Comparison of ENCODE assay signal across 15 cellular contexts in the genomic region with DNA sequence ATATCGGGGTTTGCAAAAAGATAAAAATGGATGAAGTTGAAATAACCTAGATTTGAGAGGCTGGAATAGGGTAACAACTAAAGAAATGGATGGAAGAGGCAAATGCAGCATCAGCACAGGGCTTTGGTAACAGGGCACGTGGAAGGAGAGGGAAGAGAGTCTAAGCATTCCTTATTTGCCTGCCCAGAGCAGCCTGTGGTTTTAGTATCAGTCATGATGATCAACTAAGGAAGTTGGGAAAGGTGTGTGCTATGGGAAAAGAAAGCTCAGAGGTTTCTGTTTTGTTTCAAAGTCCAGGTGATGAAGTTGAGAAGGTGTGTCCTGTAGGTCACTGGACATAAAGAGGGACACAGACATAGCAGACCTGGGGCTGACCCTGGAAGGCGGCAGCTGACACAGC. TPM values are rescaled to one million over a fixed set of nuclear protein-coding genes. Genes with fewer than 3 reads are reported as not detected.
A peak's percentile ranks its signal among the peaks of the same experiment; 100 is the strongest.
DNase-seq lines count a peak whose midpoint lies in the region; ATAC-seq and TF ChIP-seq lines count a peak whose summit lies in the region.
"Had no signal": no experiment of that assay in that cellular context is flagged by ENCODE, and none has a peak within 500 bp of the region (broad histone marks: within the 10 kb centered on the region; RNA-seq: fewer than 3 reads in every experiment).

No MANE protein-coding gene starts in this region.

- H3K27ac ChIP-seq in neural progenitor cell = no peak overlapping the region
- H3K27ac ChIP-seq: BLaER1 treated with 17β-estradiol and CSF1 and Interleukin-3, amounts not matched to agents 10 nM and 100 nM had no signal

- H3K36me3 ChIP-seq in neural progenitor cell = no peaks in the 10 kb centered on the region
- H3K36me3 ChIP-seq: BLaER1 treated with 17β-estradiol and CSF1 and Interleukin-3, amounts not matched to agents 10 nM and 100 nM had no signal

- ATAC-seq in HG03460 (IDR thresholded peaks at IDR 0.05; ENCODE audit: unreplicated experiment) = no peak
- no peak for ATAC-seq in HG02678 (IDR thresholded peaks at IDR 0.05; ENCODE audit: unreplicated experiment)
- ATAC-seq: GM12878, K562 had no signal

- H3K4me1 Mint-ChIP-seq in neural progenitor cell = peaks cover 34% of the 10 kb centered on the region

- no peaks in the 10 kb centered on the region for H3K79me2 ChIP-seq in neural progenitor cell (ENCODE audit: low read depth)

- TF ChIP-seq CTCF in epithelial cell of esophagus (IDR thresholded peaks at IDR 0.05; ENCODE audit: insufficient read depth, low read depth, low read length, missing control alignments) (no peak), neural progenitor cell (IDR thresholded peaks at IDR 0.05) (no peak)

- peak overlapping the region; percentile 13 for H3K27ac Mint-ChIP-seq in neural progenitor cell
- H3K27ac Mint-ChIP-seq: HFFc6 had no signal

- H3F3A ChIP-seq in neural progenitor cell (ENCODE audit: low read depth) = peaks cover 13% of the 10 kb centered on the region

- H3K9me3 Mint-ChIP-seq in neural progenitor cell = peaks cover under 1% of the 10 kb centered on the region
- H3K9me3 Mint-ChIP-seq: HFFc6 had no signal

- no peak overlapping the region for H3K4me3 Mint-ChIP-seq in neural progenitor cell
- H3K4me3 Mint-ChIP-seq: CD4-positive, CD25-positive, alpha-beta regulatory T cell; HFFc6 had no signal

- no peaks in the 10 kb centered on the region for H4K20me1 ChIP-seq in neural progenitor cell (ENCODE audit: low read depth)
- H4K20me1 ChIP-seq: BLaER1 treated with 17β-estradiol and CSF1 and Interleukin-3, amounts not matched to agents 10 nM and 100 nM had no signal

- no peak overlapping the region for H2AFZ ChIP-seq in neural progenitor cell (replicated peaks)

- H3K36me3 Mint-ChIP-seq in neural progenitor cell = no peaks in the 10 kb centered on the region
- H3K36me3 Mint-ChIP-seq: CD4-positive, CD25-positive, alpha-beta regulatory T cell had no signal

- no peaks in the 10 kb centered on the region for H3K9me3 ChIP-seq in neural progenitor cell (ENCODE audit: low read depth)

- no peak overlapping the region for H3K4me2 ChIP-seq in neural progenitor cell
- H3K4me2 ChIP-seq: BLaER1 treated with 17β-estradiol and CSF1 and Interleukin-3, amounts not matched to agents 10 nM and 100 nM had no signal

- H3K27me3 ChIP-seq in neural progenitor cell = no peaks in the 10 kb centered on the region
- H3K27me3 ChIP-seq: BLaER1 treated with 17β-estradiol and CSF1 and Interleukin-3, amounts not matched to agents 10 nM and 100 nM had no signal

- H3K4me1 ChIP-seq in neural progenitor cell = peaks cover 25% of the 10 kb centered on the region
- H3K4me1 ChIP-seq: BLaER1 treated with 17β-estradiol and CSF1 and Interleukin-3, amounts not matched to agents 10 nM and 100 nM had no signal

- H3K4me3 ChIP-seq in epithelial cell of esophagus (ENCODE audit: low read length) (no peak overlapping the region), neural progenitor cell (no peak overlapping the region)
- H3K4me3 ChIP-seq: BLaER1 treated with 17β-estradiol and CSF1 and Interleukin-3, amounts not matched to agents 10 nM and 100 nM; GM12878; K562 had no signal

- DNase-seq in EH (ENCODE audit: low read depth) (peak; percentile 8), M059J (ENCODE audit: low read depth) (peak; percentile 11), epithelial cell of esophagus (ENCODE audit: low read depth) (peak; percentile 28), neural progenitor cell (ENCODE audit: low spot score) (no peak), anterior cingulate cortex (lab: John Stamatoyannopoulos, UW) (no peak)
- DNase-seq: ACHN; CD4-positive, CD25-positive, alpha-beta regulatory T cell; DMS53; HCEC 1CT; HFFc6 had no signal

- no peak overlapping the region for H3K9ac ChIP-seq in neural progenitor cell
- H3K9ac ChIP-seq: BLaER1 treated with 17β-estradiol and CSF1 and Interleukin-3, amounts not matched to agents 10 nM and 100 nM had no signal

- H3K27me3 Mint-ChIP-seq in neural progenitor cell (ENCODE audit: insufficient read depth, low read depth) = peaks cover 2% of the 10 kb centered on the region

RNA-seq across cellular contexts. Expression of a gene that starts 28.8 kb away (rescaled TPM):
- 5.9 and 8.9 TPM in 2 replicates for total RNA-seq in M059J (2014; rRNA removed; shearing (Covaris generic))
- 68.1 and 104 TPM in 2 replicates for total RNA-seq in neural progenitor cell (ENCODE audit: low replicate concordance)
- total RNA-seq: GM12878 had no signal

Comparison
In these comparisons a context has a peak if more than half of its experiments do, and no peak if none do; other contexts are left out.
1. DNase-seq: peak in EH (single experiment), M059J (single experiment) and epithelial cell of esophagus (single experiment); none in neural progenitor cell (single experiment) and anterior cingulate cortex (0 of 58).